8 cellular contexts compared by ENCODE assay signal in the genomic region with DNA sequence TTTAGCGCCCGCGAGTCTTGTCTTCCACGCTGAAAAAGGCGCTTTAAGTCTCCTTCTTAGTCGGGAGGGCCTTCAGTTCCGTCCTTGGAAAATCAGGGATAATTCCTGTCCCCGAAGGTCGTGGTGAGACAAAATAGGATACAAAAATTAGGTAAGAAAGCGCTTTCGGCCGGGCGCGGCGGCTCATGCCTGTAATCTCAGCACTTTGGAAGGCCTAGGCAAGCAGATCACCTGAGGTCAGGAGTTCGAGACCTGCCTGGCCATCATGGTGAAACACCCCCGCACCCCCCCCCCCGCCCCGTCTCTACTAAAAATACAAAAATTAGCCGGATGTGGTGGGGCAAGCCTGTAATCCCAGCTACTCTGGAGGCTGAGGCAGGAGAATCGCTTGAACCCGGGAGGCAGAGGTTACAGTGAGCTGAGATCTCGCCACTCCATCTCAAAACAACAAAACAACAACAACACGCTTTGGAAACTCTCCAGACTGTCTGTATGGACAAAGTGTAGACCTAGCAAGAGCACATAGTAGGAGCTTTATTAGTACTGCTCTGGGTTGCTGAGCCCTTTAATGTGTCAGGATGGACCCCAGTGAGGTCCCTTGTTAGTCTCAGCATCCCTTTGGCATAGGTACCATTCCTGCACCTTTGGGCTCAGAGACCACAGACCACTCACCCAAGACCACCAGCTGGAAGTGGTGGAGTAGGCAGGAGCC. TPM values are rescaled to one million over a fixed set of nuclear protein-coding genes. Genes with fewer than 3 reads are reported as not detected.
DNase-seq lines count a peak whose midpoint lies in the region; ATAC-seq and TF ChIP-seq lines count a peak whose summit lies in the region.

No MANE protein-coding gene starts in this region.

- TF ChIP-seq CTCF in fibroblast of pulmonary artery (IDR thresholded peaks at IDR 0.05; ENCODE audit: low read length, missing control alignments) (no peak), psoas muscle (IDR thresholded peaks at IDR 0.05) (no peak)

- H3K9me3 ChIP-seq in SK-N-MC (ENCODE audit: low read depth, low read length) (no peaks in the 10 kb centered on the region), psoas muscle (no peaks in the 10 kb centered on the region)

- peaks cover 0 to 13% (median 7%) of the 10 kb centered on the region in 3 donors for H3K27me3 ChIP-seq in psoas muscle (ENCODE audit: insufficient read depth in 3 of 3, low read length in 2 of 3)

- no peak for ATAC-seq in psoas muscle
- no peak for ATAC-seq in GM21528 (IDR thresholded peaks at IDR 0.05; ENCODE audit: low FRiP score, unreplicated experiment)

- no peak for DNase-seq in SK-N-MC (ENCODE audit: low read depth, low spot score)
- DNase-seq in fibroblast of pulmonary artery (ENCODE audit: low read depth), result no peak
- DNase-seq in psoas muscle, result no peak
- DNase-seq in substantia nigra (lab: John Stamatoyannopoulos, UW), result no peak
- no peak for DNase-seq in NCI-H2196 (lab: John Stamatoyannopoulos, UW; ENCODE audit: unreplicated experiment)
- DNase-seq in head of caudate nucleus, result no peak

- H3K4me3 ChIP-seq in GM08714 (ENCODE audit: low read length) (peak overlapping the region; percentile 42; the same call in 1 of the 2 replicates), SK-N-MC (peak overlapping the region; percentile 74), fibroblast of pulmonary artery (replicated peaks; ENCODE audit: low read depth, low read length) (peak overlapping the region; percentile 62), psoas muscle (peak overlapping the region; percentile 72)

- no peaks in the 10 kb centered on the region for H3K36me3 ChIP-seq in SK-N-MC (ENCODE audit: insufficient read depth, low read length)
- no peaks in the 10 kb centered on the region for H3K36me3 ChIP-seq in psoas muscle (ENCODE audit: insufficient read depth in 1 of 2, low read depth in 1 of 2)

- WGBS in psoas muscle, 3 donors, result 40 to 46% (median 43%) methylated on average over 23 to 24 of the region's 24 CpGs

- intact Hi-C loops in psoas muscle (cut with DNase I), result no loop called here
- intact Hi-C loops in head of caudate nucleus (cut with DNase I), result no loop called here

- H3K27ac ChIP-seq in SK-N-MC (no peak overlapping the region), psoas muscle (peak overlapping the region; percentile 6), substantia nigra (ENCODE audit: low read depth, low read length, poor library complexity, severe bottlenecking) (no peak overlapping the region)

- no peaks in the 10 kb centered on the region for H3K4me1 ChIP-seq in psoas muscle

- peak overlapping the region; percentile 60 for H3K9ac ChIP-seq in SK-N-MC (ENCODE audit: insufficient read length)

RNA-seq across cellular contexts. Expression of a gene that starts 0.8 kb away (rescaled TPM):
- 10 to 100 TPM in 1 of 4 donors, 1 to 10 TPM in 3; 4.8 to 11.8 (median 6.1) TPM for total RNA-seq in psoas muscle
- polyA plus RNA-seq in psoas muscle, result 1 to 10 TPM; 4.7 to 6.3 (median 5.9) TPM

RNA-seq across cellular contexts. Expression of a gene that starts 15.7 kb away (rescaled TPM):
- total RNA-seq in psoas muscle, result not detected
- under 1 TPM in 1 of 3 donors, not detected in 2; 0.22 TPM for polyA plus RNA-seq in psoas muscle

RNA-seq across cellular contexts. Expression of a gene that starts 31.3 kb away (rescaled TPM):
- 100 to 1,000 TPM in 1 of 4 donors, 10 to 100 TPM in 3; 72.8 to 184 (median 86.6) TPM for total RNA-seq in psoas muscle
- 100 to 1,000 TPM in 1 of 3 donors, 10 to 100 TPM in 2; 73.3 to 176 (median 91.6) TPM for polyA plus RNA-seq in psoas muscle
